36 cellular contexts compared by ENCODE assay signal in genomic region chr6:151772436-151772835, GRCh38. TPM values are rescaled to one million over a fixed set of nuclear protein-coding genes. Genes with fewer than 3 reads are reported as not detected.
"Had no signal": no experiment of that assay in that cellular context is flagged by ENCODE, and none has a peak within 500 bp of the region (broad histone marks: within the 10 kb centered on the region; RNA-seq: fewer than 3 reads in every experiment).

No MANE protein-coding gene starts in this region.

- H3K36me3 ChIP-seq: ascending aorta, cardiac muscle cell had no signal

- H3K27ac Mint-ChIP-seq: activated B cell treated with CpG ODN at 0.5 μM for 24 hours; activated CD4-positive, alpha-beta memory T cell treated with anti-CD3 and anti-CD28 coated beads, Interleukin-2, amount 10 ng/mL, durations not matched to agents 7 days and 5 days; activated CD4-positive, alpha-beta T cell treated with anti-CD3 and anti-CD28 coated beads for 36 hours; activated CD4-positive, alpha-beta T cell treated with anti-CD3 and anti-CD28 coated beads, Interleukin-2, amount 10 ng/mL, durations not matched to agents 7 days and 5 days; activated CD8-positive, alpha-beta memory T cell treated with anti-CD3 and anti-CD28 coated beads, Interleukin-2, amount 10 ng/mL, durations not matched to agents 7 days and 5 days; activated CD8-positive, alpha-beta T cell treated with anti-CD3 and anti-CD28 coated beads, Interleukin-2, amount 10 ng/mL, durations not matched to agents 7 days and 5 days; activated naive CD4-positive, alpha-beta T cell treated with anti-CD3 and anti-CD28 coated beads, Interleukin-2, amount 10 ng/mL, durations not matched to agents 7 days and 5 days; activated naive CD4-positive, alpha-beta T cell treated with anti-CD3 and anti-CD28 coated beads, Interleukin-2, amount 50 U/mL, for 24 hours; activated naive CD8-positive, alpha-beta T cell; activated naive CD8-positive, alpha-beta T cell treated with anti-CD3 and anti-CD28 coated beads, Interleukin-2, amount 10 ng/mL, durations not matched to agents 7 days and 5 days; activated naive CD8-positive, alpha-beta T cell treated with anti-CD3 and anti-CD28 coated beads, Interleukin-2, amount 50 U/mL, for 24 hours; activated T-cell treated with anti-CD3 and anti-CD28 coated beads, Interleukin-2, amount 50 U/mL, for 24 hours; activated T-helper 2 cell treated with anti-CD3 and anti-CD28 coated beads, Interferon-gamma antibody, Interleukin-2, Interleukin-4, amounts not matched to agents 10 μg/mL and 5 μg/mL and 100 μg/mL, durations not matched to agents 14 hours and 24 hours and 36 hours; T-helper 1 cell treated with Interleukin-12 subunit alpha and Interleukin-12 subunit beta and Interleukin-4 antibody, amounts not matched to agents 30 μg/mL and 1 μg/mL, for 36 hours; T-helper 2 cell treated with Interferon-gamma antibody and Interleukin-4, amounts not matched to agents 5 μg/mL and 100 μg/mL, for 36 hours had no signal

- H3K27me3 Mint-ChIP-seq: activated B cell treated with CpG ODN at 0.5 μM for 24 hours; activated naive CD4-positive, alpha-beta T cell treated with anti-CD3 and anti-CD28 coated beads, Interleukin-2, amount 50 U/mL, for 24 hours had no signal

- H3K27me3 ChIP-seq: ascending aorta, cardiac muscle cell had no signal

- H3K9me3 ChIP-seq: ascending aorta had no signal

- H3K4me1 ChIP-seq: ascending aorta had no signal

- H3K4me3 Mint-ChIP-seq: activated B cell treated with CpG ODN at 0.5 μM for 24 hours; activated CD4-positive, alpha-beta memory T cell treated with anti-CD3 and anti-CD28 coated beads, Interleukin-2, amount 10 ng/mL, durations not matched to agents 7 days and 5 days; activated CD4-positive, alpha-beta T cell treated with anti-CD3 and anti-CD28 coated beads for 36 hours; activated CD4-positive, alpha-beta T cell treated with anti-CD3 and anti-CD28 coated beads, Interleukin-2, amount 10 ng/mL, durations not matched to agents 7 days and 5 days; activated CD8-positive, alpha-beta memory T cell treated with anti-CD3 and anti-CD28 coated beads, Interleukin-2, amount 10 ng/mL, durations not matched to agents 7 days and 5 days; activated CD8-positive, alpha-beta T cell treated with anti-CD3 and anti-CD28 coated beads, Interleukin-2, amount 10 ng/mL, durations not matched to agents 7 days and 5 days; activated naive CD4-positive, alpha-beta T cell treated with anti-CD3 and anti-CD28 coated beads, Interleukin-2, amount 10 ng/mL, durations not matched to agents 7 days and 5 days; activated naive CD4-positive, alpha-beta T cell treated with anti-CD3 and anti-CD28 coated beads, Interleukin-2, amount 50 U/mL, for 24 hours; activated naive CD8-positive, alpha-beta T cell; activated naive CD8-positive, alpha-beta T cell treated with anti-CD3 and anti-CD28 coated beads, Interleukin-2, amount 10 ng/mL, durations not matched to agents 7 days and 5 days; activated naive CD8-positive, alpha-beta T cell treated with anti-CD3 and anti-CD28 coated beads, Interleukin-2, amount 50 U/mL, for 24 hours; activated T-cell treated with anti-CD3 and anti-CD28 coated beads, Interleukin-2, amount 50 U/mL, for 24 hours; brain; central memory CD8-positive, alpha-beta T cell; T-helper 1 cell treated with Interleukin-12 subunit alpha and Interleukin-12 subunit beta and Interleukin-4 antibody, amounts not matched to agents 30 μg/mL and 1 μg/mL, for 36 hours; T-helper 2 cell treated with Interferon-gamma antibody and Interleukin-4, amounts not matched to agents 5 μg/mL and 100 μg/mL, for 36 hours had no signal

- H3K4me1 Mint-ChIP-seq: activated B cell treated with CpG ODN at 0.5 μM for 24 hours; activated CD4-positive, alpha-beta memory T cell treated with anti-CD3 and anti-CD28 coated beads, Interleukin-2, amount 10 ng/mL, durations not matched to agents 7 days and 5 days; activated CD4-positive, alpha-beta T cell treated with anti-CD3 and anti-CD28 coated beads for 36 hours; activated CD4-positive, alpha-beta T cell treated with anti-CD3 and anti-CD28 coated beads, Interleukin-2, amount 10 ng/mL, durations not matched to agents 7 days and 5 days; activated CD8-positive, alpha-beta memory T cell treated with anti-CD3 and anti-CD28 coated beads, Interleukin-2, amount 10 ng/mL, durations not matched to agents 7 days and 5 days; activated naive CD4-positive, alpha-beta T cell treated with anti-CD3 and anti-CD28 coated beads, Interleukin-2, amount 10 ng/mL, durations not matched to agents 7 days and 5 days; activated naive CD4-positive, alpha-beta T cell treated with anti-CD3 and anti-CD28 coated beads, Interleukin-2, amount 50 U/mL, for 24 hours; activated naive CD8-positive, alpha-beta T cell treated with anti-CD3 and anti-CD28 coated beads, Interleukin-2, amount 10 ng/mL, durations not matched to agents 7 days and 5 days; activated naive CD8-positive, alpha-beta T cell treated with anti-CD3 and anti-CD28 coated beads, Interleukin-2, amount 50 U/mL, for 24 hours; central memory CD8-positive, alpha-beta T cell had no signal

- H3K9me3 Mint-ChIP-seq: activated B cell treated with CpG ODN at 0.5 μM for 24 hours; activated CD4-positive, alpha-beta memory T cell treated with anti-CD3 and anti-CD28 coated beads, Interleukin-2, amount 10 ng/mL, durations not matched to agents 7 days and 5 days; activated CD4-positive, alpha-beta T cell treated with anti-CD3 and anti-CD28 coated beads, Interleukin-2, amount 10 ng/mL, durations not matched to agents 7 days and 5 days; activated naive CD4-positive, alpha-beta T cell treated with anti-CD3 and anti-CD28 coated beads, Interleukin-2, amount 10 ng/mL, durations not matched to agents 7 days and 5 days; activated naive CD4-positive, alpha-beta T cell treated with anti-CD3 and anti-CD28 coated beads, Interleukin-2, amount 50 U/mL, for 24 hours; activated naive CD8-positive, alpha-beta T cell treated with anti-CD3 and anti-CD28 coated beads, Interleukin-2, amount 10 ng/mL, durations not matched to agents 7 days and 5 days; activated naive CD8-positive, alpha-beta T cell treated with anti-CD3 and anti-CD28 coated beads, Interleukin-2, amount 50 U/mL, for 24 hours; activated T-cell treated with anti-CD3 and anti-CD28 coated beads, Interleukin-2, amount 50 U/mL, for 24 hours; activated T-helper 2 cell treated with anti-CD3 and anti-CD28 coated beads, Interferon-gamma antibody, Interleukin-2, Interleukin-4, amounts not matched to agents 10 μg/mL and 5 μg/mL and 100 μg/mL, durations not matched to agents 14 hours and 24 hours and 36 hours; central memory CD8-positive, alpha-beta T cell; T-helper 1 cell treated with Interleukin-12 subunit alpha and Interleukin-12 subunit beta and Interleukin-4 antibody, amounts not matched to agents 30 μg/mL and 1 μg/mL, for 36 hours; T-helper 2 cell treated with Interferon-gamma antibody and Interleukin-4, amounts not matched to agents 5 μg/mL and 100 μg/mL, for 36 hours had no signal

- H3K36me3 Mint-ChIP-seq: activated CD8-positive, alpha-beta memory T cell treated with anti-CD3 and anti-CD28 coated beads, Interleukin-2, amount 10 ng/mL, durations not matched to agents 7 days and 5 days; activated naive CD4-positive, alpha-beta T cell treated with anti-CD3 and anti-CD28 coated beads, Interleukin-2, amount 10 ng/mL, durations not matched to agents 7 days and 5 days; activated naive CD8-positive, alpha-beta T cell; activated naive CD8-positive, alpha-beta T cell treated with anti-CD3 and anti-CD28 coated beads, Interleukin-2, amount 10 ng/mL, durations not matched to agents 7 days and 5 days; brain had no signal

- H3K27ac ChIP-seq: ascending aorta, cardiac muscle cell, VCaP had no signal

- H3K4me3 ChIP-seq: ascending aorta, cardiac muscle cell had no signal

- DNase-seq: activated B cell treated with CpG ODN at 0.5 μM for 24 hours; activated CD4-positive, alpha-beta memory T cell treated with anti-CD3 and anti-CD28 coated beads, Interleukin-2, amount 10 ng/mL, durations not matched to agents 7 days and 5 days; activated CD4-positive, alpha-beta T cell treated with anti-CD3 and anti-CD28 coated beads for 36 hours; activated CD4-positive, alpha-beta T cell treated with anti-CD3 and anti-CD28 coated beads for 48 hours; activated CD4-positive, alpha-beta T cell treated with anti-CD3 and anti-CD28 coated beads, Interleukin-2, amount 10 ng/mL, durations not matched to agents 7 days and 5 days; activated CD4-positive, alpha-beta T cell treated with anti-CD3 and anti-CD28 coated beads, Interleukin-2, amount 50 U/mL, for 48 hours; activated CD4-positive, CD25-positive, alpha-beta regulatory T cell treated with anti-CD3 and anti-CD28 coated beads, Interleukin-2, amount 50 U/mL, for 72 hours; activated CD8-positive, alpha-beta memory T cell treated with anti-CD3 and anti-CD28 coated beads for 24 hours; activated CD8-positive, alpha-beta memory T cell treated with anti-CD3 and anti-CD28 coated beads, Interleukin-2, amount 10 ng/mL, durations not matched to agents 7 days and 5 days; activated CD8-positive, alpha-beta memory T cell treated with anti-CD3 and anti-CD28 coated beads, Interleukin-2, amount 50 U/mL, for 48 hours; activated CD8-positive, alpha-beta T cell treated with anti-CD3 and anti-CD28 coated beads, Interleukin-2, amount 10 ng/mL, durations not matched to agents 7 days and 5 days; activated effector memory CD4-positive, alpha-beta T cell treated with Interleukin-2 at 50 U/mL for 16 hours; activated gamma-delta T cell; activated naive CD4-positive, alpha-beta T cell treated with anti-CD3 and anti-CD28 coated beads, Interleukin-2, amount 10 ng/mL, durations not matched to agents 7 days and 5 days; activated naive CD4-positive, alpha-beta T cell treated with Interleukin-2 at 50 U/mL for 16 hours; activated naive CD8-positive, alpha-beta T cell treated with anti-CD3 and anti-CD28 coated beads, Interleukin-2, amount 10 ng/mL, durations not matched to agents 7 days and 5 days; activated naive CD8-positive, alpha-beta T cell treated with anti-CD3 and anti-CD28 coated beads, Interleukin-2, amount 50 U/mL, for 24 hours; activated T-cell treated with anti-CD3 and anti-CD28 coated beads, Interleukin-2, amount 50 U/mL, for 24 hours; activated T-cell treated with anti-CD3 and anti-CD28 coated beads, Interleukin-2, amount 50 U/mL, for 48 hours; amygdala; anterior cingulate cortex; caudate nucleus; cerebellar nuclear complex; T-helper 1 cell; T-helper 2 cell; T-helper 9 cell had no signal

- ATAC-seq: activated CD4-positive, alpha-beta T cell treated with anti-CD3 and anti-CD28 coated beads for 36 hours; activated CD8-positive, alpha-beta memory T cell treated with anti-CD3 and anti-CD28 coated beads, Interleukin-2, amount 10 ng/mL, durations not matched to agents 7 days and 5 days; activated CD8-positive, alpha-beta T cell treated with anti-CD3 and anti-CD28 coated beads, Interleukin-2, amount 10 ng/mL, durations not matched to agents 7 days and 5 days; activated naive CD8-positive, alpha-beta T cell treated with anti-CD3 and anti-CD28 coated beads, Interleukin-2, amount 50 U/mL, for 24 hours had no signal

RNA-seq across cellular contexts. Expression of gene ESR1, which starts 35.0 kb away (rescaled TPM):
- total RNA-seq: activated T-helper 2 cell treated with anti-CD3 and anti-CD28 coated beads, Interferon-gamma antibody, Interleukin-2, Interleukin-4, amounts not matched to agents 10 μg/mL and 5 μg/mL and 100 μg/mL, durations not matched to agents 14 hours and 24 hours and 36 hours had no signal
